In the genomic region with DNA sequence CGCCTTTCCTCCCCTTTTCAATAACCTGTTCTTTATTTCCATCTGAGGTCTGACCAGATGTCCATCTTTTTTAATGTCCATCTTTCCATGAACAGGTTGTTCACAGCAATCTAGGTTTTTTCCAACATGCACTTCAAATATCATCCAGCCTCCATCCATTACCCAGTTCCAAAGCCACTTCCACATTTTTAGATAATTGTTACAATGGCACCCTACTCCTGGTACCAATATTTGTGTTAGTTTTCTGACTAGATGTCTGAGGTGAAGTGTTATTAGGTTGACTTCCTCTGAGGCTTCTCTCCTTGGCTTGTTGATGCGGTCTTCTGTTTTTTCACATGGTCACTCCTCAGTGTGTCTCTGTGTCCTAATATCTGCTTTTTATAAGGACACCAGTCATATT, we compare ENCODE assay signal across 8 cellular contexts.
"Had no signal": no experiment of that assay in that cellular context is flagged by ENCODE, and none has a peak within 500 bp of the region (broad histone marks: within the 10 kb centered on the region; RNA-seq: fewer than 3 reads in every experiment).

No MANE protein-coding gene starts in this region.

- FAIRE-seq: G401.6, GM12878, GM12891, GM12892, GM18507, GM19239 had no signal

- ATAC-seq: GM12878 had no signal

- H3K4me3 ChIP-seq: GM12878 had no signal

- DNase-seq: GDM1, GF-D8 had no signal
